17 cellular contexts compared by ENCODE assay signal in the genomic region with DNA sequence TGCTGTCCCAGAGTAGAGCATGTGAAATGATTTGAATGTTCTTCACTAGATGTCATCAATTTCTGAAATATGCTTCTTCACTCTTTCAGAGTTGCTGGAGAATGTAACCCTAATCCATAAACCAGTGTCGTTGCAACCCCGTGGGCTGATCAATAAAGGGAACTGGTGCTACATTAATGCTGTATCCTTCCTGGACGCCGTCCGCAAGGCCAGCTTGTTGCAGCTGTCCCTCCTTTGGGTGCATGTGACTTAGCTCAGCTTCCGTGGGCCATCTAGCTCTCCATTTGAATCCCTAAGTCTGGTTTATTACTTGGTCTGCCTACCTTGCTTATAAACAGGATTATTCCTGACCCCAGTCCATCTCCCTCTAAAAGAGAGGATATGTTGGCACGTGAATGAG.
A peak's percentile ranks its signal among the peaks of the same experiment; 100 is the strongest.
DNase-seq lines count a peak whose midpoint lies in the region; ATAC-seq and TF ChIP-seq lines count a peak whose summit lies in the region.
"Had no signal": no experiment of that assay in that cellular context is flagged by ENCODE, and none has a peak within 500 bp of the region (broad histone marks: within the 10 kb centered on the region; RNA-seq: fewer than 3 reads in every experiment).

No MANE protein-coding gene starts in this region.

- no peaks in the 10 kb centered on the region for H3K27me3 Mint-ChIP-seq in stimulated activated naive CD8-positive, alpha-beta T cell treated with anti-CD3 and anti-CD28 coated beads, Interleukin-15, Interleukin-2, amounts not matched to agents 100 ng/mL and 50 ng/mL, for 24 hours
- H3K27me3 Mint-ChIP-seq: dendritic cell treated with granulocyte-macrophage colony-stimulating factor and Interleukin-4, amounts not matched to agents 40 ng/mL and 50 ng/mL, for 4 days had no signal

- TF ChIP-seq CTCF in brain microvascular endothelial cell (IDR thresholded peaks at IDR 0.05; ENCODE audit: low read depth, low read length, missing control alignments), result no peak

- in situ Hi-C loops in brain microvascular endothelial cell (cut with HindIII; ENCODE audit: low pct_ligation_motif_present, low sequenced_read_pairs), result loop anchor here (10.0 kb wide), 1 partner anchor 216 kb away; no protein-coding TSS in a partner anchor

- H3K4me3 Mint-ChIP-seq in stimulated activated naive CD8-positive, alpha-beta T cell treated with anti-CD3 and anti-CD28 coated beads, Interleukin-15, Interleukin-2, amounts not matched to agents 100 ng/mL and 50 ng/mL, for 24 hours, result no peak overlapping the region
- H3K4me3 Mint-ChIP-seq: dendritic cell treated with granulocyte-macrophage colony-stimulating factor and Interleukin-4, amounts not matched to agents 40 ng/mL and 50 ng/mL, for 4 days had no signal

- H3K36me3 ChIP-seq in brain microvascular endothelial cell (replicated peaks), result peaks cover 17% of the 10 kb centered on the region
- H3K36me3 ChIP-seq in muscle layer of colon (ENCODE audit: insufficient read depth, low read length), result peaks cover 21% of the 10 kb centered on the region

- peak overlapping the region; percentile 42 for H3K27ac ChIP-seq in brain microvascular endothelial cell
- peak overlapping the region; percentile 0 for H3K27ac ChIP-seq in muscle layer of colon (ENCODE audit: low read depth, low read length)

- no peaks in the 10 kb centered on the region for H3K9me3 ChIP-seq in muscle layer of colon (ENCODE audit: low read length)

- H3K27me3 ChIP-seq in brain microvascular endothelial cell (replicated peaks), result no peaks in the 10 kb centered on the region
- H3K27me3 ChIP-seq in muscle layer of colon (ENCODE audit: control insufficient read depth in 1 of 2, insufficient read depth in 2 of 2, low read length in 2 of 2), result no peaks in the 10 kb centered on the region

- no peak for ATAC-seq in stimulated activated naive CD8-positive, alpha-beta T cell treated with anti-CD3 and anti-CD28 coated beads, Interleukin-15, Interleukin-2, amounts not matched to agents 100 U/mL and 50 U/mL, for 24 hours
- no peak for ATAC-seq in GM18907 (IDR thresholded peaks at IDR 0.05; ENCODE audit: unreplicated experiment)
- ATAC-seq: Right ventricle myocardium inferior had no signal

- peaks cover 54% of the 10 kb centered on the region for H3K4me1 Mint-ChIP-seq in stimulated activated naive CD8-positive, alpha-beta T cell treated with anti-CD3 and anti-CD28 coated beads, Interleukin-15, Interleukin-2, amounts not matched to agents 100 ng/mL and 50 ng/mL, for 24 hours (ENCODE audit: low read depth)

- H3K27ac Mint-ChIP-seq in stimulated activated naive CD8-positive, alpha-beta T cell treated with anti-CD3 and anti-CD28 coated beads, Interleukin-15, Interleukin-2, amounts not matched to agents 100 ng/mL and 50 ng/mL, for 24 hours, result peak overlapping the region; percentile 2
- H3K27ac Mint-ChIP-seq: dendritic cell treated with granulocyte-macrophage colony-stimulating factor and Interleukin-4, amounts not matched to agents 40 ng/mL and 50 ng/mL, for 4 days had no signal

- H3K4me3 ChIP-seq in brain microvascular endothelial cell (ENCODE audit: low read depth, low read length), result no peak overlapping the region
- no peak overlapping the region for H3K4me3 ChIP-seq in muscle layer of colon (ENCODE audit: low read depth in 1 of 2, low read length in 2 of 2)

- no peak overlapping the region for H3K9ac ChIP-seq in muscle layer of colon (ENCODE audit: low read length)

- H3K4me1 ChIP-seq in muscle layer of colon (ENCODE audit: insufficient read depth, low read length), result peaks cover 34% of the 10 kb centered on the region

- no peaks in the 10 kb centered on the region for H3K9me3 Mint-ChIP-seq in stimulated activated naive CD8-positive, alpha-beta T cell treated with anti-CD3 and anti-CD28 coated beads, Interleukin-15, Interleukin-2, amounts not matched to agents 100 ng/mL and 50 ng/mL, for 24 hours
- H3K9me3 Mint-ChIP-seq: dendritic cell treated with granulocyte-macrophage colony-stimulating factor and Interleukin-4, amounts not matched to agents 40 ng/mL and 50 ng/mL, for 4 days had no signal

- H3K36me3 Mint-ChIP-seq in stimulated activated naive CD8-positive, alpha-beta T cell treated with anti-CD3 and anti-CD28 coated beads, Interleukin-15, Interleukin-2, amounts not matched to agents 100 ng/mL and 50 ng/mL, for 24 hours (ENCODE audit: low read depth), result peaks cover 65% of the 10 kb centered on the region

- no peak for DNase-seq in stimulated activated naive CD8-positive, alpha-beta T cell treated with anti-CD3 and anti-CD28 coated beads, Interleukin-15, Interleukin-2, amounts not matched to agents 100 U/mL and 50 U/mL, for 24 hours
- DNase-seq in brain microvascular endothelial cell (no peak), NCI-H774 (lab: John Stamatoyannopoulos, UW) (no peak), LoVo (ENCODE audit: low spot score) (no peak), NCI-H345 (lab: John Stamatoyannopoulos, UW) (no peak)
- DNase-seq: activated CD8-positive, alpha-beta memory T cell treated with anti-CD3 and anti-CD28 coated beads, Interleukin-2, amount 50 U/mL, for 4 hours; activated naive CD4-positive, alpha-beta T cell treated with anti-CD3 and anti-CD28 coated beads, Interleukin-2, amount 50 U/mL, for 16 hours; kidney; NCI-H187; NCI-H446 treated with DMSO at 0.1 percent for 48 hours; nucleus accumbens; stimulated activated CD4-positive, alpha-beta T cell treated with anti-CD3 and anti-CD28 coated beads, Interleukin-2, amount 100 ng/mL, for 48 hours had no signal
